1 cellular context compared by ENCODE assay signal in the genomic region with DNA sequence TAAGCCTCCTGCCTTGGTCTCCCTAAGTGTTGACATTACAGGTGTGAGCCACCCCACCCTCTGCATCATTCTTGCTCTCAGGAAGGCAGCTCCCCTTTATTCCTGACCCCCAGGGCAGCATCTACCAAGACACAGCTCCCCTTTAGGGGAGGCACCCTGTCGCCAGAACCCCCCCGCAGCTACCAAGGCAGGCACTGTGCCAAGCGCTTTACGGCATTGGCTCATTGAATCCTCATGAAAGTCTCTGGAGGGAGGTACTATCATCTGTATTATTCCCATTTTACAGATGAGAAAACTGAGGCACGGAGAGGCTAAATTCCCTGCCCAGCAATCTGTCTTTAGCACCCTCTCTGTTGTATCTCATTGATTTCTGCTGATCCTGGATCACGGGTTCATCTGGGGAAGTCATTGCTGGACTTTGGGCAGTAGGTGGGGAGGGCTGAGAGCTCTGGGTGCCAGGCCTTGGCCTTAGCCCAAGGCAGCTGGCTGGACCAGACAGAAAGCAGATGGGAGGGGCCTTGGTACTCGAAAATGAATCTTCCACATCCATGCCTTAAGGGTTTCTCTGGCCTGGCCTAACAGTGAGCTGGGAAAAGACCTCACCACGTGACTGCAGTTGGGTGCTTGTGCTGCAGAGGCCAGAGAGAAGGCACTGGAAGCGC.
A peak's percentile ranks its signal among the peaks of the same experiment; 100 is the strongest.
TF ChIP-seq lines count a peak whose summit lies in the region.

No MANE protein-coding gene starts in this region.

TF ChIP-seq in K562, 482 proteins besides CTCF, POLR2A, EP300 and RAD21:
- TF ChIP-seq BCOR (IDR thresholded peaks at IDR 0.05), result peak; percentile 94
- no peak for TF ChIP-seq HOXB6 (CRISPR knock-in tag; IDR thresholded peaks at IDR 0.05; ENCODE audit: borderline replicate concordance)
- TF ChIP-seq HDAC2 (IDR thresholded peaks at IDR 0.05), result peak; percentile 82
- peak; percentile 68 to 87 for TF ChIP-seq KDM1A (IDR thresholded peaks at IDR 0.05)
- no peak for TF ChIP-seq RBM14 (IDR thresholded peaks at IDR 0.05; ENCODE audit: borderline replicate concordance, insufficient read depth, low read depth, low read length)
- TF ChIP-seq PHB2 (IDR thresholded peaks at IDR 0.05; ENCODE audit: low read depth), result no peak
- TF ChIP-seq ETV6 (IDR thresholded peaks at IDR 0.05; ENCODE audit: borderline replicate concordance in 1 of 2, low read depth in 2 of 2, low read length in 1 of 2), result no peak
- TF ChIP-seq ETV6 (CRISPR knock-in tag; IDR thresholded peaks at IDR 0.05; ENCODE audit: borderline replicate concordance), result no peak
- peak; percentile 86 for TF ChIP-seq SMARCA5 (IDR thresholded peaks at IDR 0.05)
- TF ChIP-seq ZZZ3 (IDR thresholded peaks at IDR 0.05), result no peak
- no peak for TF ChIP-seq FOXA3 (CRISPR knock-in tag; conservative IDR thresholded peaks at IDR 0.05 in 1 of 2, IDR thresholded peaks at IDR 0.05 in 1 of 2)
- TF ChIP-seq SP1 (CRISPR knock-in tag; IDR thresholded peaks at IDR 0.05), result no peak
- TF ChIP-seq MECOM (CRISPR knock-in tag; IDR thresholded peaks at IDR 0.05), result no peak
- TF ChIP-seq, protein P1, sequence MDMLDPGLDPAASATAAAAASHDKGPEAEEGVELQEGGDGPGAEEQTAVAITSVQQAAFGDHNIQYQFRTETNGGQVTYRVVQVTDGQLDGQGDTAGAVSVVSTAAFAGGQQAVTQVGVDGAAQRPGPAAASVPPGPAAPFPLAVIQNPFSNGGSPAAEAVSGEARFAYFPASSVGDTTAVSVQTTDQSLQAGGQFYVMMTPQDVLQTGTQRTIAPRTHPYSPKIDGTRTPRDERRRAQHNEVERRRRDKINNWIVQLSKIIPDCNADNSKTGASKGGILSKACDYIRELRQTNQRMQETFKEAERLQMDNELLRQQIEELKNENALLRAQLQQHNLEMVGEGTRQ (CRISPR knock-in tag; IDR thresholded peaks at IDR 0.05), result 0 out of 2 replicates have a peak, but pooled peaks have one; percentile 13
- peak; percentile 91 for TF ChIP-seq CHD4 (IDR thresholded peaks at IDR 0.05; ENCODE audit: insufficient read depth, insufficient replicate concordance, low read depth, low read length, poor library complexity, severe bottlenecking)
- peak in 1 of 2 experiments; percentile 75; a peak in 3 of 4 replicates for TF ChIP-seq RCOR1 (IDR thresholded peaks at IDR 0.05; ENCODE audit: borderline replicate concordance in 1 of 2, low read depth in 2 of 2, low read length in 2 of 2)
- TF ChIP-seq, protein P2, sequence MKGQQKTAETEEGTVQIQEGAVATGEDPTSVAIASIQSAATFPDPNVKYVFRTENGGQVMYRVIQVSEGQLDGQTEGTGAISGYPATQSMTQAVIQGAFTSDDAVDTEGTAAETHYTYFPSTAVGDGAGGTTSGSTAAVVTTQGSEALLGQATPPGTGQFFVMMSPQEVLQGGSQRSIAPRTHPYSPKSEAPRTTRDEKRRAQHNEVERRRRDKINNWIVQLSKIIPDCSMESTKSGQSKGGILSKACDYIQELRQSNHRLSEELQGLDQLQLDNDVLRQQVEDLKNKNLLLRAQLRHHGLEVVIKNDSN (CRISPR knock-in tag; IDR thresholded peaks at IDR 0.05), result peak; percentile 57; the same call in 1 of the 2 replicates
- peak; percentile 83 for TF ChIP-seq CBX1 (IDR thresholded peaks at IDR 0.05; ENCODE audit: low read depth)
- peak; percentile 38 for TF ChIP-seq PHF20 (IDR thresholded peaks at IDR 0.05; ENCODE audit: partially characterized antibody)
- TF ChIP-seq IRF2 (CRISPR knock-in tag; IDR thresholded peaks at IDR 0.05), result 0 out of 2 replicates have a peak, but pooled peaks have one; percentile 19
- TF ChIP-seq ZBTB33 (CRISPR knock-in tag; IDR thresholded peaks at IDR 0.05), result peak; percentile 51; the same call in 1 of the 2 replicates
- TF ChIP-seq ZNF24 (IDR thresholded peaks at IDR 0.05), result 0 out of 2 replicates have a peak, but pooled peaks have one; percentile 11
- TF ChIP-seq, protein P3, sequence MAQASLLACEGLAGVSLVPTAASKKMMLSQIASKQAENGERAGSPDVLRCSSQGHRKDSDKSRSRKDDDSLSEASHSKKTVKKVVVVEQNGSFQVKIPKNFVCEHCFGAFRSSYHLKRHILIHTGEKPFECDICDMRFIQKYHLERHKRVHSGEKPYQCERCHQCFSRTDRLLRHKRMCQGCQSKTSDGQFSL (CRISPR knock-in tag; IDR thresholded peaks at IDR 0.05), result peak; percentile 42; the same call in 1 of the 2 replicates
- TF ChIP-seq, protein P3 (tag; IDR thresholded peaks at IDR 0.05), result no peak
- no peak for TF ChIP-seq POLR3A (IDR thresholded peaks at IDR 0.05; ENCODE audit: borderline replicate concordance, extremely low read depth, insufficient read depth, insufficient read length)
- peak; percentile 91 for TF ChIP-seq ADNP (tag; IDR thresholded peaks at IDR 0.05)
- peak; percentile 81 for TF ChIP-seq RBM25 (IDR thresholded peaks at IDR 0.05; ENCODE audit: low read depth, low read length, severe bottlenecking)
